Comparison of ENCODE assay signal across 8 cellular contexts in genomic region chr14:54566410-54567223, GRCh38. TPM values are rescaled to one million over a fixed set of nuclear protein-coding genes. Genes with fewer than 3 reads are reported as not detected.
DNase-seq lines count a peak whose midpoint lies in the region; ATAC-seq and TF ChIP-seq lines count a peak whose summit lies in the region.

Gene SAMD4A, plus strand, starts transcription at chr14:54567128. Its CDS starts 789 bp downstream, at chr14:54567917.

- peaks cover 18% of the 10 kb centered on the region for H3K4me1 ChIP-seq in CD8-positive, alpha-beta memory T cell (ENCODE audit: insufficient read depth, low read length)
- peaks cover 22% of the 10 kb centered on the region for H3K4me1 ChIP-seq in Panc1 (ENCODE audit: control insufficient read depth, insufficient read depth, low read length)
- H3K4me1 ChIP-seq in naive thymus-derived CD4-positive, alpha-beta T cell (ENCODE audit: control insufficient read depth in 2 of 2, insufficient read depth in 2 of 2, low read length in 2 of 2): peaks cover 9 to 11% of the 10 kb centered on the region in 2 donors

- H3K27me3 Mint-ChIP-seq in CD8-positive, alpha-beta memory T cell: peaks cover 15 to 34% of the 10 kb centered on the region in 2 donors
- peaks cover 0 to 51% (median 6%) of the 10 kb centered on the region in 5 donors for H3K27me3 Mint-ChIP-seq in naive thymus-derived CD4-positive, alpha-beta T cell

- peaks cover 12% of the 10 kb centered on the region for H3K27me3 ChIP-seq in CD8-positive, alpha-beta memory T cell (ENCODE audit: insufficient read depth, low read length, poor library complexity, severe bottlenecking)
- no peaks in the 10 kb centered on the region for H3K27me3 ChIP-seq in Panc1 (ENCODE audit: control insufficient read depth, insufficient read depth, low read length)
- peaks cover 0 to 12% of the 10 kb centered on the region in 2 donors for H3K27me3 ChIP-seq in naive thymus-derived CD4-positive, alpha-beta T cell (ENCODE audit: control insufficient read depth in 2 of 2, insufficient read depth in 2 of 2, low read length in 2 of 2)

- H3K9me3 ChIP-seq in CD8-positive, alpha-beta memory T cell (ENCODE audit: low read length): no peaks in the 10 kb centered on the region
- no peaks in the 10 kb centered on the region; the same call in 1 of the 2 replicates for H3K9me3 ChIP-seq in Panc1 (ENCODE audit: control insufficient read depth, insufficient read depth, low read depth, low read length)
- H3K9me3 ChIP-seq in naive thymus-derived CD4-positive, alpha-beta T cell (ENCODE audit: control insufficient read depth in 2 of 3, low read length in 3 of 3): no peaks in the 10 kb centered on the region

- POLR2A ChIA-PET in CD8-positive, alpha-beta memory T cell (lab: Charles Lee): interaction anchor here (0.6 to 2.0 kb wide), 10 partner anchors 57 to 1414 kb away, joined by 3 to 12 read pairs (median 3); partner anchors contain the start of genes CGRRF1, DDHD1, GCH1 and MAPK1IP1L
- POLR2A ChIA-PET in Panc1 (lab: Charles Lee): no interaction called here
- POLR2A ChIA-PET in naive thymus-derived CD4-positive, alpha-beta T cell (lab: Charles Lee): interaction anchor here (1.0 to 2.1 kb wide), 4 partner anchors 57 to 208 kb away, joined by 3 to 12 read pairs (median 4); partner anchors contain the start of gene CGRRF1

- in situ Hi-C loops in Panc1 (cut with HindIII; ENCODE audit: low pct_unique_long_range_greater_than_20kb, low sequenced_read_pairs): no loop called here

- peak within 1 kb of the TSS; percentile 64 for H3K27ac ChIP-seq in CD8-positive, alpha-beta memory T cell (ENCODE audit: low read depth, low read length)
- H3K27ac ChIP-seq in Panc1 (ENCODE audit: low read length): peak within 1 kb of the TSS; percentile 84
- H3K27ac ChIP-seq in naive thymus-derived CD4-positive, alpha-beta T cell (ENCODE audit: low read depth, low read length): peak within 1 kb of the TSS; percentile 56

- TF ChIP-seq CTCF in Panc1 (IDR thresholded peaks at IDR 0.05): peak; percentile 52
- TF ChIP-seq CTCF in fibroblast of mammary gland (conservative IDR thresholded peaks at IDR 0.05; ENCODE audit: control insufficient read depth, insufficient read depth, low read depth, low read length): peak; percentile 38

- H3K4me3 Mint-ChIP-seq in CD8-positive, alpha-beta memory T cell: peak within 1 kb of the TSS; percentile 90 to 98 (median 93)
- H3K4me3 Mint-ChIP-seq in naive thymus-derived CD4-positive, alpha-beta T cell: peak within 1 kb of the TSS; percentile 91 to 97 (median 94)

- H3K36me3 Mint-ChIP-seq in CD8-positive, alpha-beta memory T cell: peaks cover 0 to 8% (median 0%) of the 10 kb centered on the region in 3 donors
- no peaks in the 10 kb centered on the region for H3K36me3 Mint-ChIP-seq in naive thymus-derived CD4-positive, alpha-beta T cell

- intact Hi-C loops in Panc1 (cut with micrococcal nuclease; ENCODE audit: unreplicated experiment): loop anchor here (5.0 to 10.0 kb wide), 3 partner anchors 71 to 328 kb away; no protein-coding TSS in a partner anchor
- intact Hi-C loops in naive thymus-derived CD4-positive, alpha-beta T cell (cut with micrococcal nuclease): loop anchor here (1.0 to 10.0 kb wide), 13 partner anchors 57 to 1550 kb away; partner anchors contain the start of genes CGRRF1 (in 2 of the 2), CNIH1 (in 1 of the 2), GMFB (in 1 of the 2) and MAPK1IP1L (in 1 of the 2)

- H3K36me3 ChIP-seq in CD8-positive, alpha-beta memory T cell (ENCODE audit: insufficient read depth, low read length): no peaks in the 10 kb centered on the region
- no peaks in the 10 kb centered on the region for H3K36me3 ChIP-seq in Panc1 (ENCODE audit: control insufficient read depth, insufficient read depth, low read length)
- H3K36me3 ChIP-seq in naive thymus-derived CD4-positive, alpha-beta T cell (ENCODE audit: control insufficient read depth in 2 of 3, insufficient read depth in 3 of 3, low read length in 3 of 3): no peaks in the 10 kb centered on the region

- no TSS peak for BruUV-seq in Panc1 (replicated peaks; lab: Mats Ljungman, UMichigan)

- peaks cover 16 to 23% (median 16%) of the 10 kb centered on the region in 3 donors for H3K4me1 Mint-ChIP-seq in CD8-positive, alpha-beta memory T cell
- peaks cover 5 to 19% (median 14%) of the 10 kb centered on the region in 7 donors for H3K4me1 Mint-ChIP-seq in naive thymus-derived CD4-positive, alpha-beta T cell

- H3K4me3 ChIP-seq in CD8-positive, alpha-beta memory T cell (ENCODE audit: low read length): peak within 1 kb of the TSS; percentile 81
- H3K4me3 ChIP-seq in Panc1 (ENCODE audit: low read depth in 2 of 2, low read length in 2 of 2) (peak within 1 kb of the TSS; percentile 64 to 79), fibroblast of mammary gland (ENCODE audit: control insufficient read depth, low read depth, low read length) (peak within 1 kb of the TSS; percentile 80)
- H3K4me3 ChIP-seq in naive thymus-derived CD4-positive, alpha-beta T cell (ENCODE audit: low read length): peak within 1 kb of the TSS; percentile 74

- CTCF ChIA-PET in CD8-positive, alpha-beta memory T cell (lab: Charles Lee): interaction anchor here (0.9 to 7.6 kb wide), 7 partner anchors 70 to 418 kb away, joined by 3 to 114 read pairs (median 3); partner anchors contain the start of gene GCH1
- CTCF ChIA-PET in Panc1 (lab: Charles Lee): interaction anchor here (0.6 to 1.0 kb wide), 4 partner anchors 77 to 236 kb away, joined by 3 to 4 read pairs (median 3); no protein-coding TSS in a partner anchor
- CTCF ChIA-PET in naive thymus-derived CD4-positive, alpha-beta T cell (lab: Charles Lee): interaction anchor here (0.5 to 8.1 kb wide), 4 partner anchors 64 to 1915 kb away, joined by 3 to 113 read pairs (median 4); no protein-coding TSS in a partner anchor

- peak; percentile 29 to 74 (median 49) for DNase-seq in CD8-positive, alpha-beta memory T cell
- DNase-seq in Panc1 (ENCODE audit: low read depth, low spot score) (no peak), fibroblast of mammary gland (ENCODE audit: low read depth) (peak; percentile 84), superior temporal gyrus (ENCODE audit: extremely low spot score) (peak; percentile 71)
- peak; percentile 39 for DNase-seq in activated effector memory CD4-positive, alpha-beta T cell treated with Interleukin-2 at 50 U/mL for 16 hours
- DNase-seq in naive thymus-derived CD4-positive, alpha-beta T cell: peak; percentile 32 to 68 (median 53)

- no peaks in the 10 kb centered on the region for H3K9me3 Mint-ChIP-seq in CD8-positive, alpha-beta memory T cell
- no peaks in the 10 kb centered on the region for H3K9me3 Mint-ChIP-seq in naive thymus-derived CD4-positive, alpha-beta T cell

- ATAC-seq in GM19438 (IDR thresholded peaks at IDR 0.05; ENCODE audit: low read depth, unreplicated experiment) (peak; percentile 43), HG03565 (IDR thresholded peaks at IDR 0.05; ENCODE audit: unreplicated experiment) (peak; percentile 30), Panc1 (peak; percentile 67)
- ATAC-seq in naive thymus-derived CD4-positive, alpha-beta T cell: peak; percentile 46

- H3K27ac Mint-ChIP-seq in CD8-positive, alpha-beta memory T cell: peak within 1 kb of the TSS in 7 of 8 donors; percentile 74 to 94 (median 89)
- peak within 1 kb of the TSS in 8 of 9 donors; percentile 28 to 92 (median 66) for H3K27ac Mint-ChIP-seq in naive thymus-derived CD4-positive, alpha-beta T cell

RNA-seq across cellular contexts. Expression of gene SAMD4A, which starts in this region (rescaled TPM):
- 1 to 10 TPM; 2.4 to 2.7 TPM for total RNA-seq in CD8-positive, alpha-beta memory T cell
- not detected for polyA plus RNA-seq in CD8-positive, alpha-beta memory T cell
- 15.2 TPM for total RNA-seq in Panc1 (2021; ENCODE audit: unreplicated experiment)
- polyA plus RNA-seq in Panc1 (2012; ENCODE audit: insufficient read length): 9.0 TPM
- 1 to 10 TPM in 3 of 5 experiments, under 1 TPM in 2; 0.73 to 5.7 (median 1.7) TPM for total RNA-seq in naive thymus-derived CD4-positive, alpha-beta T cell
- polyA plus RNA-seq in naive thymus-derived CD4-positive, alpha-beta T cell: not detected
